ENCODE assay signal across 13 cellular contexts in the genomic region with DNA sequence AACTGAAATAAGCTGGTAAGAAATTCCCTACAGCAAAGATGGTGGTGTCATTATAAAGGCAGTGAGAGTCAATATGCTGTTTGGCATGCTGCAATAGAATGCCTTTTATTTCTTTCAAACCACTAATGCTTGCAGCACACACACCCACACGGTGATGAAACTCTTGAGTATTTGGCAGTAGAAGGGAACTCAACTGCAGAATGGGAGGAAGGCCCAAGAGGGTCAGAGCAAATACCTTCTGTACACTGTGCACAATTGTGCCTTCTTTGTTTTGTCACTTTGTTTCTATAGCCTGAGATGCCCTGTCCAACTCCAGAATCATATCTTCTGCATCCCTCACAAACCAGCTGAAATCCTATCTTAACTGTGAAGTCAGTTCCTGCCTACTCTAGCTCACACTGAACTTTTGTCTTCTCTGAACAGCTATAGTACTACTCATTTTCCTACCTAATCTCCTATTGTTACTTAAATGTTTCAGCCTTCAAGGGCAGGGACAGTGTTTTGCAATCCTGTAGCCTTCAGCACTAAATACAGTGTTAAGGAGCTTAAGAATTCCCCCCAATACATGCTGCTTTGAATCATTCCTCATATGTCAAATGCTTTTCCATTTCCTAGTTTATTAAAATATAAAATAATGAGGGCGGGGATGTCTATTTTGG. TPM values are rescaled to one million over a fixed set of nuclear protein-coding genes. Genes with fewer than 3 reads are reported as not detected.
A peak's percentile ranks its signal among the peaks of the same experiment; 100 is the strongest.
DNase-seq lines count a peak whose midpoint lies in the region; ATAC-seq and TF ChIP-seq lines count a peak whose summit lies in the region.
"Had no signal": no experiment of that assay in that cellular context is flagged by ENCODE, and none has a peak within 500 bp of the region (broad histone marks: within the 10 kb centered on the region; RNA-seq: fewer than 3 reads in every experiment).

No MANE protein-coding gene starts in this region.

- POLR2A ChIA-PET in activated CD8-positive, alpha-beta T cell treated with anti-CD3 and anti-CD28 coated beads for 36 hours (lab: Charles Lee) = interaction anchor here (1.6 to 2.7 kb wide), 2 partner anchors 8 to 11 kb away, joined by 4 to 9 read pairs; no protein-coding TSS in a partner anchor
- POLR2A ChIA-PET in activated CD8-positive, alpha-beta T cell treated with anti-CD3 and anti-CD28 coated beads, Interleukin-2, amount 10 ng/mL, durations not matched to agents 7 days and 5 days (lab: Charles Lee) = interaction anchor here (0.8 kb wide), 1 partner anchor 21 kb away, joined by 3 read pairs; no protein-coding TSS in a partner anchor

- H3K4me1 Mint-ChIP-seq in activated CD8-positive, alpha-beta T cell treated with anti-CD3 and anti-CD28 coated beads for 36 hours (ENCODE audit: low read depth) = peaks cover 5% of the 10 kb centered on the region
- peaks cover 2% of the 10 kb centered on the region for H3K4me1 Mint-ChIP-seq in activated CD8-positive, alpha-beta T cell treated with anti-CD3 and anti-CD28 coated beads, Interleukin-2, amount 10 ng/mL, durations not matched to agents 7 days and 5 days (ENCODE audit: low read depth)

- CTCF ChIA-PET in activated CD8-positive, alpha-beta T cell treated with anti-CD3 and anti-CD28 coated beads for 36 hours (lab: Charles Lee) = interaction anchor here (1.2 to 1.4 kb wide), 2 partner anchors 11 to 96 kb away, joined by 3 to 4 read pairs; no protein-coding TSS in a partner anchor
- CTCF ChIA-PET in activated CD8-positive, alpha-beta T cell treated with anti-CD3 and anti-CD28 coated beads, Interleukin-2, amount 10 ng/mL, durations not matched to agents 7 days and 5 days (lab: Charles Lee) = interaction anchor here (3.8 kb wide), 1 partner anchor 11 kb away, joined by 17 read pairs; no protein-coding TSS in a partner anchor

- H3K4me3 Mint-ChIP-seq in activated CD8-positive, alpha-beta T cell treated with anti-CD3 and anti-CD28 coated beads for 36 hours = no peak overlapping the region
- no peak overlapping the region for H3K4me3 Mint-ChIP-seq in activated CD8-positive, alpha-beta T cell treated with anti-CD3 and anti-CD28 coated beads, Interleukin-2, amount 10 ng/mL, durations not matched to agents 7 days and 5 days
- H3K4me3 Mint-ChIP-seq: naive B cell had no signal

- DNase-seq in activated CD8-positive, alpha-beta T cell treated with anti-CD3 and anti-CD28 coated beads for 36 hours = no peak
- no peak for DNase-seq in activated CD8-positive, alpha-beta T cell treated with anti-CD3 and anti-CD28 coated beads, Interleukin-2, amount 10 ng/mL, durations not matched to agents 7 days and 5 days
- peak; percentile 89 for DNase-seq in amniotic epithelial cell (ENCODE audit: low read depth)
- DNase-seq in left ventricle myocardium superior = no peak
- peak; percentile 34 for DNase-seq in superior temporal gyrus (ENCODE audit: extremely low spot score)
- no peak for DNase-seq in medulla oblongata (ENCODE audit: extremely low spot score)
- DNase-seq in NCI-H748 treated with DMSO at 0.1 percent for 48 hours (lab: John Stamatoyannopoulos, UW) = no peak
- DNase-seq: naive B cell, NCI-H2107, sigmoid colon, tibial artery had no signal

- H3K36me3 Mint-ChIP-seq in activated CD8-positive, alpha-beta T cell treated with anti-CD3 and anti-CD28 coated beads for 36 hours (ENCODE audit: low read depth) = peaks cover 61% of the 10 kb centered on the region
- peaks cover 59% of the 10 kb centered on the region for H3K36me3 Mint-ChIP-seq in activated CD8-positive, alpha-beta T cell treated with anti-CD3 and anti-CD28 coated beads, Interleukin-2, amount 10 ng/mL, durations not matched to agents 7 days and 5 days (ENCODE audit: low read depth)

- no peaks in the 10 kb centered on the region for H3K9me3 Mint-ChIP-seq in activated CD8-positive, alpha-beta T cell treated with anti-CD3 and anti-CD28 coated beads for 36 hours
- H3K9me3 Mint-ChIP-seq in activated CD8-positive, alpha-beta T cell treated with anti-CD3 and anti-CD28 coated beads, Interleukin-2, amount 10 ng/mL, durations not matched to agents 7 days and 5 days (ENCODE audit: insufficient read depth) = no peaks in the 10 kb centered on the region

- H3K27ac Mint-ChIP-seq in activated CD8-positive, alpha-beta T cell treated with anti-CD3 and anti-CD28 coated beads for 36 hours = peak overlapping the region; percentile 43
- H3K27ac Mint-ChIP-seq in activated CD8-positive, alpha-beta T cell treated with anti-CD3 and anti-CD28 coated beads, Interleukin-2, amount 10 ng/mL, durations not matched to agents 7 days and 5 days = no peak overlapping the region

- TF ChIP-seq CTCF in activated CD8-positive, alpha-beta T cell treated with anti-CD3 and anti-CD28 coated beads for 36 hours (IDR thresholded peaks at IDR 0.05) = no peak

- intact Hi-C loops in activated CD8-positive, alpha-beta T cell treated with anti-CD3 and anti-CD28 coated beads for 36 hours (cut with micrococcal nuclease) = no loop called here
- intact Hi-C loops in left ventricle myocardium superior (cut with micrococcal nuclease) = no loop called here

- H3K27me3 Mint-ChIP-seq in activated CD8-positive, alpha-beta T cell treated with anti-CD3 and anti-CD28 coated beads for 36 hours = no peaks in the 10 kb centered on the region
- no peaks in the 10 kb centered on the region for H3K27me3 Mint-ChIP-seq in activated CD8-positive, alpha-beta T cell treated with anti-CD3 and anti-CD28 coated beads, Interleukin-2, amount 10 ng/mL, durations not matched to agents 7 days and 5 days (ENCODE audit: low read depth)
- H3K27me3 Mint-ChIP-seq: naive B cell had no signal

- no peak for ATAC-seq in activated CD8-positive, alpha-beta T cell treated with anti-CD3 and anti-CD28 coated beads for 36 hours
- ATAC-seq in activated CD8-positive, alpha-beta T cell treated with anti-CD3 and anti-CD28 coated beads, Interleukin-2, amount 10 ng/mL, durations not matched to agents 7 days and 5 days = no peak
- ATAC-seq in left ventricle myocardium superior = peak; percentile 74
- no peak for ATAC-seq in GM21723 (IDR thresholded peaks at IDR 0.05; ENCODE audit: unreplicated experiment)
- ATAC-seq: HCT116 had no signal

RNA-seq across cellular contexts. Expression of a gene that starts 22.2 kb away (rescaled TPM):
- 100 to 1,000 TPM; 107 to 108 TPM for total RNA-seq in activated CD8-positive, alpha-beta T cell treated with anti-CD3 and anti-CD28 coated beads for 36 hours
- total RNA-seq in activated CD8-positive, alpha-beta T cell treated with anti-CD3 and anti-CD28 coated beads, Interleukin-2, amount 10 ng/mL, durations not matched to agents 7 days and 5 days = 10 to 100 TPM; 71.7 to 73.3 TPM
- 38.4 TPM for total RNA-seq in left ventricle myocardium superior

RNA-seq across cellular contexts. Expression of a gene that starts 22.7 kb away (rescaled TPM):
- total RNA-seq in activated CD8-positive, alpha-beta T cell treated with anti-CD3 and anti-CD28 coated beads for 36 hours = 1 to 10 TPM; 1.6 to 2.1 TPM
- total RNA-seq in activated CD8-positive, alpha-beta T cell treated with anti-CD3 and anti-CD28 coated beads, Interleukin-2, amount 10 ng/mL, durations not matched to agents 7 days and 5 days = 1 to 10 TPM in 1 of 2 experiments, under 1 TPM in 1; 0.58 to 1.1 TPM
- 28.1 TPM for total RNA-seq in left ventricle myocardium superior

RNA-seq across cellular contexts. Expression of a gene that starts 30.1 kb away (rescaled TPM):
- 10 to 100 TPM; 23.8 to 25.2 TPM for total RNA-seq in activated CD8-positive, alpha-beta T cell treated with anti-CD3 and anti-CD28 coated beads for 36 hours
- total RNA-seq in activated CD8-positive, alpha-beta T cell treated with anti-CD3 and anti-CD28 coated beads, Interleukin-2, amount 10 ng/mL, durations not matched to agents 7 days and 5 days = 10 to 100 TPM; 35.8 to 36.2 TPM
- 22.2 TPM for total RNA-seq in left ventricle myocardium superior

RNA-seq across cellular contexts. Expression of a gene that starts 30.3 kb away (rescaled TPM):
- 10 to 100 TPM; 43.3 to 49.2 TPM for total RNA-seq in activated CD8-positive, alpha-beta T cell treated with anti-CD3 and anti-CD28 coated beads for 36 hours
- total RNA-seq in activated CD8-positive, alpha-beta T cell treated with anti-CD3 and anti-CD28 coated beads, Interleukin-2, amount 10 ng/mL, durations not matched to agents 7 days and 5 days = 10 to 100 TPM; 47.1 to 48.2 TPM
- total RNA-seq in left ventricle myocardium superior = 14.7 TPM

RNA-seq across cellular contexts. Expression of a gene that starts 50.1 kb away (rescaled TPM):
- total RNA-seq in activated CD8-positive, alpha-beta T cell treated with anti-CD3 and anti-CD28 coated beads for 36 hours = 1,000 to 10,000 TPM; 1,193 to 1,205 TPM
- total RNA-seq in activated CD8-positive, alpha-beta T cell treated with anti-CD3 and anti-CD28 coated beads, Interleukin-2, amount 10 ng/mL, durations not matched to agents 7 days and 5 days = 100 to 1,000 TPM; 517 to 529 TPM
- total RNA-seq in left ventricle myocardium superior = 234 TPM

Comparison
In these comparisons a context has a peak if more than half of its experiments do, and no peak if none do; other contexts are left out.
1. DNase-seq: peak in amniotic epithelial cell (single experiment) and superior temporal gyrus (single experiment); none in activated CD8-positive, alpha-beta T cell treated with anti-CD3 and anti-CD28 coated beads for 36 hours (single experiment), activated CD8-positive, alpha-beta T cell treated with anti-CD3 and anti-CD28 coated beads, Interleukin-2, amount 10 ng/mL, durations not matched to agents 7 days and 5 days (single experiment), left ventricle myocardium superior (single experiment), medulla oblongata (single experiment) and NCI-H748 treated with DMSO at 0.1 percent for 48 hours (single experiment).